1 cellular context compared by ENCODE assay signal in genomic region chr4:184534511-184535391, GRCh38.
TF ChIP-seq lines count a peak whose summit lies in the region.

No MANE protein-coding gene starts in this region.

TF ChIP-seq in K562, 482 proteins besides CTCF, POLR2A, EP300 and RAD21 (continued from another document and continues in another):
- TF ChIP-seq E2F1 (CRISPR knock-in tag; IDR thresholded peaks at IDR 0.05) (no peak), KDM5B (IDR thresholded peaks at IDR 0.05; ENCODE audit: insufficient replicate concordance, low read depth, low read length) (no peak), FUS (optimal IDR thresholded peaks at IDR 0.05; ENCODE audit: low read depth, low read length) (no peak), RFX1 (IDR thresholded peaks at IDR 0.05) (peak; percentile 18; the same call in 1 of the 2 replicates), SOX6 (IDR thresholded peaks at IDR 0.05) (no peak), ZNF263 (CRISPR knock-in tag; IDR thresholded peaks at IDR 0.05; ENCODE audit: borderline replicate concordance) (no peak), BRF1 (IDR thresholded peaks at IDR 0.05; ENCODE audit: borderline replicate concordance, extremely low read depth, insufficient read length) (no peak), MAFK (IDR thresholded peaks at IDR 0.05; ENCODE audit: low read length) (peak; percentile 53), BRD4 (IDR thresholded peaks at IDR 0.05) (no peak), GABPB2 (CRISPR knock-in tag; conservative IDR thresholded peaks at IDR 0.05) (no peak), SETDB1 (IDR thresholded peaks at IDR 0.05; ENCODE audit: low read length) (no peak), MCM5 (IDR thresholded peaks at IDR 0.05; ENCODE audit: low read depth) (no peak), E2F3 (CRISPR knock-in tag; IDR thresholded peaks at IDR 0.05) (no peak), SREBF2 (CRISPR knock-in tag; IDR thresholded peaks at IDR 0.05) (no peak), MAFG (tag; conservative IDR thresholded peaks at IDR 0.05) (peak; percentile 68), AFF4 (CRISPR knock-in tag; IDR thresholded peaks at IDR 0.05) (no peak), SP1 (CRISPR knock-in tag; IDR thresholded peaks at IDR 0.05) (no peak), AFF1 (IDR thresholded peaks at IDR 0.05; ENCODE audit: low read depth in 1 of 2, partially characterized antibody in 2 of 2) (no peak), HOXB6 (CRISPR knock-in tag; IDR thresholded peaks at IDR 0.05; ENCODE audit: borderline replicate concordance) (no peak), CREB3L1 (IDR thresholded peaks at IDR 0.05; ENCODE audit: borderline replicate concordance, low read depth) (no peak), PHF21A (IDR thresholded peaks at IDR 0.05; ENCODE audit: borderline replicate concordance, low read depth) (no peak), JUND (IDR thresholded peaks at IDR 0.05; ENCODE audit: borderline replicate concordance, low read depth, low read length) (no peak), JUND (tag; IDR thresholded peaks at IDR 0.05; ENCODE audit: borderline replicate concordance, low read depth, low read length) (no peak), ATF4 (CRISPR knock-in tag; IDR thresholded peaks at IDR 0.05) (no peak), POLR2B (IDR thresholded peaks at IDR 0.05; ENCODE audit: low read depth, partially characterized antibody) (no peak), TFE3 (CRISPR knock-in tag; IDR thresholded peaks at IDR 0.05) (no peak), MCM3 (IDR thresholded peaks at IDR 0.05) (no peak), ZNF77 (CRISPR knock-in tag; IDR thresholded peaks at IDR 0.05) (no peak), CAMTA2 (CRISPR knock-in tag; conservative IDR thresholded peaks at IDR 0.05) (no peak), CREBBP (IDR thresholded peaks at IDR 0.05; ENCODE audit: low read depth, low read length) (no peak), RFX7 (CRISPR knock-in tag; IDR thresholded peaks at IDR 0.05) (no peak), ZBED1 (IDR thresholded peaks at IDR 0.05) (no peak), TSHZ1 (CRISPR knock-in tag; IDR thresholded peaks at IDR 0.05) (no peak), ARID3B (CRISPR knock-in tag; IDR thresholded peaks at IDR 0.05; ENCODE audit: borderline replicate concordance) (no peak), SMARCC2 (IDR thresholded peaks at IDR 0.05; ENCODE audit: low read depth) (0 out of 2 replicates have a peak, but pooled peaks have one; percentile 25), GATAD2B (IDR thresholded peaks at IDR 0.05; ENCODE audit: borderline replicate concordance) (no peak), SIN3B (IDR thresholded peaks at IDR 0.05; ENCODE audit: low read depth) (no peak), TBL1XR1 (IDR thresholded peaks at IDR 0.05; ENCODE audit: low read length in 2 of 2) (peak in 1 of 2 experiments; percentile 48; a peak in 1 of 4 replicates), ZBTB2 (IDR thresholded peaks at IDR 0.05) (no peak), ARID2 (IDR thresholded peaks at IDR 0.05) (no peak), PYGO2 (tag; IDR thresholded peaks at IDR 0.05) (no peak), YY1 (IDR thresholded peaks at IDR 0.05; ENCODE audit: borderline replicate concordance in 1 of 3, control insufficient read depth in 1 of 3, extremely low read depth in 1 of 3, insufficient read depth in 3 of 3, insufficient read length in 1 of 3, insufficient replicate concordance in 2 of 3, low read depth in 1 of 3, low read length in 2 of 3) (no peak), HMG20B (CRISPR knock-in tag; IDR thresholded peaks at IDR 0.05) (no peak), MEF2D (tag; conservative IDR thresholded peaks at IDR 0.05; ENCODE audit: low read depth) (peak; percentile 68)
